In genomic region chr16:54177052-54177856, GRCh38 we compare ENCODE assay signal across 15 cellular contexts.
"Had no signal": no experiment of that assay in that cellular context is flagged by ENCODE, and none has a peak within 500 bp of the region (broad histone marks: within the 10 kb centered on the region; RNA-seq: fewer than 3 reads in every experiment).

No MANE protein-coding gene starts in this region.

- H3K36me3 ChIP-seq: ascending aorta, gastroesophageal sphincter, left lung, thoracic aorta had no signal

- H3K27ac ChIP-seq: ascending aorta, gastroesophageal sphincter, left lung, thoracic aorta had no signal

- H3K4me1 ChIP-seq: ascending aorta had no signal

- DNase-seq: activated CD4-positive, alpha-beta memory T cell treated with anti-CD3 and anti-CD28 coated beads for 36 hours; activated CD4-positive, alpha-beta T cell treated with anti-CD3 and anti-CD28 coated beads for 36 hours; activated naive CD4-positive, alpha-beta T cell treated with anti-CD3 and anti-CD28 coated beads, Interleukin-2, amount 10 ng/mL, durations not matched to agents 7 days and 5 days; activated T-cell treated with anti-CD3 and anti-CD28 coated beads, Interleukin-2, amount 50 U/mL, for 24 hours; erythroblast; kidney; left lung; naive thymus-derived CD4-positive, alpha-beta T cell; T-cell; T-helper 9 cell had no signal

- H3K4me3 ChIP-seq: ascending aorta, gastroesophageal sphincter, left lung, mucosa of descending colon, thoracic aorta had no signal

- ATAC-seq: activated CD4-positive, alpha-beta T cell treated with anti-CD3 and anti-CD28 coated beads for 36 hours; gastroesophageal sphincter; left lung; mucosa of descending colon; naive thymus-derived CD4-positive, alpha-beta T cell; right cardiac atrium; T-cell had no signal

- H3K9me3 ChIP-seq: ascending aorta, gastroesophageal sphincter, left lung, mucosa of descending colon, thoracic aorta had no signal

- H3K27me3 ChIP-seq: ascending aorta had no signal
